12 cellular contexts compared by ENCODE assay signal in the genomic region with DNA sequence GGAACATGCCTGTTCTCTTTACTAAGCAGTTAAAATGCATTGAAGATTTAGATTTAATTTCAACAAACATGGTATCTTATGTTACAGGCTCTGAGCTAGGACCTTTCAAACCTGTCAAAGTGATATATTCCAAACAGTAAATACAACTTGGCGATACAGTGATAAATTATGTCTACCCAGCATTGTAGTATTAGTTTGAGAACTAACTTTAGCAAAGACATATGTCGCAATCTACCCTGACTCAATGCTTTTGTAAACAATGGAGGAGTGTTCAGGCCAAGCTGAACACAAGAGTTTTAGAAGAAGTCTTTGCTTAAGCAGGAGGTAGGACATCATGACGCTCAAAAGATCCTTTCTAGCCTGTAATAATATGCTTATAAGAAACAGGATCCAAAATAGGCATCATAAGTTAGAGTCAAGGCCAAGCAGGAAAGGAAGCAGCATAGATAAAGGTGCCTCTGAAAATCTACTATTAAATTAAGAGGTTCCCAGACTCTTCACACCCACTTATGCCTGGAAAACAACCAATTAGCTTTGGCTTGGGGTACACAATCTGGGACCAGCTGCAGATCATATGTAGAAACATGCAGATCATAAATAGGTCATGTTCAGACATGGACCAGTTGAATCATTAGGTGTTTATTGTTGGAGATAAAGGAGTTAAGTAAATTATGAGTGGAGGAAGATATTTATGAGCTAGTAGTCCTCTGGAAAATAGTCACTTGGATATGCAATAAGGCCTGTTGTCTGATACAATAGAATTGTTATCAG.
A peak's percentile ranks its signal among the peaks of the same experiment; 100 is the strongest.
DNase-seq lines count a peak whose midpoint lies in the region; ATAC-seq and TF ChIP-seq lines count a peak whose summit lies in the region.
"Had no signal": no experiment of that assay in that cellular context is flagged by ENCODE, and none has a peak within 500 bp of the region (broad histone marks: within the 10 kb centered on the region; RNA-seq: fewer than 3 reads in every experiment).

No MANE protein-coding gene starts in this region.

- H3K4me1 ChIP-seq in PC-3 (ENCODE audit: insufficient read depth, low read length): peaks cover 14% of the 10 kb centered on the region

- no peak overlapping the region for H3K9ac ChIP-seq in PC-3 (ENCODE audit: low read length)

- DNase-seq in HCEC 1CT (peak; percentile 69), PC-3 (peak; percentile 87), fibroblast of pulmonary artery (ENCODE audit: low read depth) (peak; percentile 88), sciatic nerve (ENCODE audit: low spot score) (no peak), HFFc6 (no peak), activated gamma-delta T cell treated with Interleukin-2 at 50 U/mL for 16 hours (no peak)
- DNase-seq: activated B cell treated with CpG ODN at 0.5 μM for 24 hours, retina, RPMI8226 had no signal

- no peaks in the 10 kb centered on the region for H3K27me3 ChIP-seq in PC-3 (ENCODE audit: low read length)
- H3K27me3 ChIP-seq: upper lobe of left lung had no signal

- intact Hi-C loops in PC-3 (cut with micrococcal nuclease) (no loop called here), sciatic nerve (cut with DNase I) (no loop called here)

- H3F3A ChIP-seq in PC-3 (ENCODE audit: low read length, unreplicated experiment): no peaks in the 10 kb centered on the region

- H3K9me2 ChIP-seq in PC-3 (replicated peaks; ENCODE audit: low read length): no peaks in the 10 kb centered on the region

- H3K4me3 ChIP-seq in PC-3 (ENCODE audit: low read length) (no peak overlapping the region), fibroblast of pulmonary artery (replicated peaks; ENCODE audit: low read depth, low read length) (no peak overlapping the region)
- H3K4me3 ChIP-seq: upper lobe of left lung had no signal

- H3K9me3 Mint-ChIP-seq in HFFc6: peaks cover 19% of the 10 kb centered on the region; the same call in 1 of the 2 replicates
- H3K9me3 Mint-ChIP-seq: activated B cell treated with CpG ODN at 0.5 μM for 24 hours had no signal

- H3K79me2 ChIP-seq in PC-3 (ENCODE audit: low read length): no peaks in the 10 kb centered on the region

- CTCF ChIA-PET in PC-3 (lab: Charles Lee): no interaction called here

- POLR2A ChIA-PET in PC-3 (lab: Charles Lee; ENCODE audit: unreplicated experiment): interaction anchor here (0.6 kb wide), 1 partner anchor 233 kb away, joined by 3 read pairs; no protein-coding TSS in a partner anchor

- H3K27ac Mint-ChIP-seq in HFFc6: no peak overlapping the region
- H3K27ac Mint-ChIP-seq: activated B cell treated with CpG ODN at 0.5 μM for 24 hours had no signal

- no peaks in the 10 kb centered on the region for H3K27me3 Mint-ChIP-seq in HFFc6 (ENCODE audit: insufficient read depth)

- H4K20me1 ChIP-seq in PC-3 (ENCODE audit: low read length): no peaks in the 10 kb centered on the region

- H3K9me3 ChIP-seq in PC-3 (ENCODE audit: low read length): no peaks in the 10 kb centered on the region
- H3K9me3 ChIP-seq: upper lobe of left lung had no signal

- no peak overlapping the region for H2AFZ ChIP-seq in PC-3 (ENCODE audit: low read length)

- TF ChIP-seq CTCF in PC-3 (conservative IDR thresholded peaks at IDR 0.05; ENCODE audit: low read depth, low read length): no peak
- TF ChIP-seq CTCF in fibroblast of pulmonary artery (IDR thresholded peaks at IDR 0.05; ENCODE audit: low read length, missing control alignments): no peak
- TF ChIP-seq CTCF in HFFc6 (IDR thresholded peaks at IDR 0.05): no peak

- H3K36me3 Mint-ChIP-seq in HFFc6 (ENCODE audit: low read depth): no peaks in the 10 kb centered on the region

- H3K36me3 ChIP-seq in PC-3 (ENCODE audit: low read depth, low read length): no peaks in the 10 kb centered on the region
- H3K36me3 ChIP-seq: upper lobe of left lung had no signal

- no peak overlapping the region for H3K27ac ChIP-seq in PC-3 (ENCODE audit: low read length)
- H3K27ac ChIP-seq: upper lobe of left lung had no signal

- no peak overlapping the region for H3K4me2 ChIP-seq in PC-3 (ENCODE audit: low read length)

- ATAC-seq in PC-3: peak; percentile 51
- ATAC-seq in sciatic nerve: peak; percentile 36
- no peak for ATAC-seq in GM21737 (IDR thresholded peaks at IDR 0.05; ENCODE audit: unreplicated experiment)
- ATAC-seq in HG02870 (IDR thresholded peaks at IDR 0.05; ENCODE audit: unreplicated experiment): no peak

- H3K4me3 Mint-ChIP-seq in HFFc6: no peak overlapping the region
- H3K4me3 Mint-ChIP-seq: activated B cell treated with CpG ODN at 0.5 μM for 24 hours had no signal

- BruUV-seq in PC-3 (replicated peaks; lab: Mats Ljungman, UMichigan): no TSS peak

- H3K4me1 Mint-ChIP-seq in HFFc6 (ENCODE audit: low read depth): no peaks in the 10 kb centered on the region
- H3K4me1 Mint-ChIP-seq: activated B cell treated with CpG ODN at 0.5 μM for 24 hours had no signal

Comparison
In these comparisons a context has a peak if more than half of its experiments do, and no peak if none do; other contexts are left out.
1. DNase-seq: peak in HCEC 1CT (single experiment), PC-3 (single experiment) and fibroblast of pulmonary artery (single experiment); none in sciatic nerve (single experiment), HFFc6 (single experiment) and activated gamma-delta T cell treated with Interleukin-2 at 50 U/mL for 16 hours (single experiment).
2. ATAC-seq: peak in PC-3 (single experiment) and sciatic nerve (single experiment); none in GM21737 (single experiment) and HG02870 (single experiment).